In the genomic region with DNA sequence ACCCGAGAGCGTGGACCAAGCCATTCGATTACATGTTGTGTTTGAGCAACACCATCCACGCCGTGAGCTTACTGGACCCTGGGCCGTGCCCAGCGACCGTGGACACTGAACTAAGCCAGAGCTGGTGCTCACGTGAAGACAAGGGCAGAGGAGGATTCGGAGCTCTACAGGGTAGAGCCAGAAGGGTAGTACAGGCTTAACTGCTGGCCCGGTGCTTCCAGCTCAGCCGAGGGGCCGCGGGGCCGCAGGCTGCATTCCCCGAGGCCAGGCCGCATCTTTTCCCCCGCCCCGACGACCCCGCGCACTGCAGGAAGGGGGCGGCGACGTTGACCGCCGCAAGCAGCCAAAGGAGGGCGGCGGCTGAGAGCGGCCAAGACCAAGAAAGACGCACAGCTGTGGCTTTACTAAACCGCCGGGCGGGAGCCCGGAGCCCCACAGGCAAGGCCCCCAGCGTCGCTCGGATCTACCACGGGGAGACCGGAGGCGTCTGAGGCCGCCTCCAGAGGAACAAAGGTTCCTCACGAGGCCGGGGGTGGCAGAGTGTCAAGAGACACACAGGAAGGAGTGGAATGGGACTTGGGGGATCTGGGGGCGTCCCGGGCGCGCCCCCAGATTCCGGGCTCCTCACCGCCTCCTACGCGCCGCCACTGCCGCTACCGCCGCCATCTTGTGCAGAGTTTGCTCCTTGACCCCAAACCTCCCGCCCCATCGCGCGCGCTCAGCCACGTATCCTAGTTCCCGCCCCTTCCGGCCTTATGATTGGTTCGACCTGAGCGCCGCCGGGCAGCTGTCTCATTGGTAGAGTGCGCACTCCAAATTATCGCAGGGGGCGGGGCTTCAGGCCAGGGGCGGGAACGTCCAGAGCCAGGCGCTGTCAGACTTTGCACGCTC, we compare ENCODE assay signal across 8 cellular contexts. TPM values are rescaled to one million over a fixed set of nuclear protein-coding genes. Genes with fewer than 3 reads are reported as not detected.
A peak's percentile ranks its signal among the peaks of the same experiment; 100 is the strongest.
DNase-seq lines count a peak whose midpoint lies in the region; ATAC-seq and TF ChIP-seq lines count a peak whose summit lies in the region.

Gene GANAB (minus strand): TSS at position 680 of the 891 bp plus-strand sequence. CDS start 14 bp downstream, at position 666.

- H3K36me3 Mint-ChIP-seq in activated CD4-positive, alpha-beta T cell treated with anti-CD3 and anti-CD28 coated beads for 36 hours (ENCODE audit: low read depth): peaks cover 29% of the 10 kb centered on the region

- intact Hi-C loops in activated CD4-positive, alpha-beta T cell treated with anti-CD3 and anti-CD28 coated beads for 36 hours (cut with DNase I, micrococcal nuclease): loop anchor here (1.0 to 2.0 kb wide), 13 partner anchors 19 to 235 kb away; partner anchors contain the start of genes C11orf98 (in 2 of the 2), CSKMT (in 2 of the 2), EML3 (in 2 of the 2) and EEF1G (in 1 of the 2)

- peak; percentile 91 for TF ChIP-seq POLR2A in GM19193 (IDR thresholded peaks at IDR 0.05; ENCODE audit: extremely low read depth, insufficient read depth, insufficient read length)

- H3K4me1 Mint-ChIP-seq in activated CD4-positive, alpha-beta T cell treated with anti-CD3 and anti-CD28 coated beads for 36 hours: peaks cover 34% of the 10 kb centered on the region

- POLR2A ChIA-PET in activated CD4-positive, alpha-beta T cell treated with anti-CD3 and anti-CD28 coated beads for 36 hours (lab: Charles Lee): interaction anchor here (0.5 to 4.1 kb wide), 15 partner anchors 19 to 241 kb away, joined by 3 to 21 read pairs (median 5); partner anchors contain the start of genes B3GAT3, C11orf98, CSKMT and EEF1G

- H3K4me3 Mint-ChIP-seq in activated CD4-positive, alpha-beta T cell treated with anti-CD3 and anti-CD28 coated beads for 36 hours: peak within 1 kb of the TSS; percentile 93

- CTCF ChIA-PET in activated CD4-positive, alpha-beta T cell treated with anti-CD3 and anti-CD28 coated beads for 36 hours (lab: Charles Lee): interaction anchor here (0.5 to 1.9 kb wide), 10 partner anchors 8 to 1655 kb away, joined by 3 to 6 read pairs (median 3); partner anchors contain the start of genes HNRNPUL2 and POLR2G

- ATAC-seq in HG03442 (IDR thresholded peaks at IDR 0.05; ENCODE audit: unreplicated experiment): peak; percentile 94
- ATAC-seq in activated CD4-positive, alpha-beta T cell treated with anti-CD3 and anti-CD28 coated beads for 36 hours: peak; percentile 99

- no peak for TF ChIP-seq CTCF in choroid plexus epithelial cell (conservative IDR thresholded peaks at IDR 0.05; ENCODE audit: low read depth, low read length)

- DNase-seq in AG20443 (ENCODE audit: low spot score) (peak; percentile 100), NCI-H524 (lab: John Stamatoyannopoulos, UW) (peak; percentile 92 to 96), choroid plexus epithelial cell (ENCODE audit: low read depth) (peak; percentile 99), kidney glomerular epithelial cell (lab: John Stamatoyannopoulos, UW) (peak; percentile 96)
- peak; percentile 100 for DNase-seq in activated CD4-positive, alpha-beta T cell treated with anti-CD3 and anti-CD28 coated beads for 36 hours
- DNase-seq in stimulated activated CD4-positive, alpha-beta T cell treated with anti-CD3 and anti-CD28 coated beads, Interleukin-1b, Interleukin-23, amount 100 ng/mL, for 1 hour (ENCODE audit: low read depth in 2 of 2): peak; percentile 96 to 99

- H3K4me3 ChIP-seq in choroid plexus epithelial cell (ENCODE audit: low read depth, low read length): peak within 1 kb of the TSS; percentile 90

- no peaks in the 10 kb centered on the region for H3K9me3 Mint-ChIP-seq in activated CD4-positive, alpha-beta T cell treated with anti-CD3 and anti-CD28 coated beads for 36 hours (ENCODE audit: low read depth)

- H3K27ac Mint-ChIP-seq in activated CD4-positive, alpha-beta T cell treated with anti-CD3 and anti-CD28 coated beads for 36 hours: peak within 1 kb of the TSS; percentile 93

- no peaks in the 10 kb centered on the region for H3K27me3 Mint-ChIP-seq in activated CD4-positive, alpha-beta T cell treated with anti-CD3 and anti-CD28 coated beads for 36 hours

RNA-seq across cellular contexts. Expression of gene GANAB, which starts in this region (rescaled TPM):
- 100 to 1,000 TPM; 208 to 218 TPM for total RNA-seq in activated CD4-positive, alpha-beta T cell treated with anti-CD3 and anti-CD28 coated beads for 36 hours

Comparison
In these comparisons a context has a peak if more than half of its experiments do, and no peak if none do; other contexts are left out.
1. Peak in every context shown above with its lines: DNase-seq, ATAC-seq and H3K4me3 ChIP-seq.